ENCODE assay signal across 11 cellular contexts in the genomic region with DNA sequence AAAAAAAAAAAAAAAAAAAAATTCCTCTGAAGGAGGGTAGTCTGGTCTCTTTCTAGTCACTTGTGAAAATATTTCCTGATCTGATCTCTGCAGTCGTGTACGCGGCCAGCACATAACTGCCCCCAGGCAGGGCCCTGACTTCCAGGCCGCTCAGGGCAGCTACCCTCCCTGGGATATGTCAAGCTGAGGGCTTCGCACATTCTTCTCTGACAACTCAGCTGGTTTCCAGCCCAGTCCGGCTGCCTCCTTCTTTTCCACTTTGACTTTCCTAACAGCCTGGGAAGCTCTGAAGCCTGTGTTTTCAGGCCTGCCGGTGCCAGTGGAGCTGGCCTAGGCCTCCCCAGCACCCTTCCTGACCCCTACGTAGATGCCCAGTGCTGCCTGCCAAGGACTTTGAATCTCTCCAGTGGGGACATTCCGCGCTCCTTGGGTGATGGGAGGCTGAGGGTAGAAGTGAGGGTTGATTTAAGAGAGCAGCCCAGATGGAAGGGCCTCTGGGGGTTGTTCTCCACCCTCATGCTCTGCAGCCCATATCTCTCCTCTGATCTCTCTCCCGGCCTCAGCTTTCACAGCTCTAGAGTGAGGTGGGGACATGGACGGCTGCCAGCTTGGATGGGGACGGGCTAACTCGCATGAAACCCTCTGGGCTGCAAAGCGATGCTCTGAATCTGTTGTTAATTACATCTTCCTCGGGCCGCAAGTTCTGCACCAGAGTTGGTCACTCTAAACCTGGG. TPM values are rescaled to one million over a fixed set of nuclear protein-coding genes. Genes with fewer than 3 reads are reported as not detected.
DNase-seq lines count a peak whose midpoint lies in the region; ATAC-seq and TF ChIP-seq lines count a peak whose summit lies in the region.
"Had no signal": no experiment of that assay in that cellular context is flagged by ENCODE, and none has a peak within 500 bp of the region (broad histone marks: within the 10 kb centered on the region; RNA-seq: fewer than 3 reads in every experiment).

No MANE protein-coding gene starts in this region.

- in situ Hi-C loops in GM23248 (cut with MboI) (loop anchor here (25.0 kb wide), 1 partner anchor 200 kb away; no protein-coding TSS in a partner anchor), astrocyte of the spinal cord (cut with HindIII; ENCODE audit: low sequenced_read_pairs) (no loop called here)

- H3K27ac ChIP-seq in GM23248 (peak overlapping the region; percentile 97), hepatocyte (peak overlapping the region; percentile 90)
- H3K27ac ChIP-seq: HL-60 had no signal

- H3K36me3 ChIP-seq in GM23248 (ENCODE audit: low read depth), result 0 out of 2 replicates have a peak, but pooled peaks cover 8% of the 10 kb centered on the region
- no peaks in the 10 kb centered on the region for H3K36me3 ChIP-seq in hepatocyte (replicated peaks; ENCODE audit: insufficient read depth, low read depth)

- peak overlapping the region; percentile 83 for H3K9ac ChIP-seq in GM23248

- H3K79me2 ChIP-seq in GM23248 (ENCODE audit: insufficient read depth), result peaks cover 87% of the 10 kb centered on the region
- H3K79me2 ChIP-seq in hepatocyte, result peaks cover 76% of the 10 kb centered on the region

- H3F3A ChIP-seq in GM23248 (ENCODE audit: insufficient read depth), result peaks cover 83% of the 10 kb centered on the region

- no peak for ATAC-seq in GM18870 (IDR thresholded peaks at IDR 0.05; ENCODE audit: unreplicated experiment)
- ATAC-seq in HG03442 (IDR thresholded peaks at IDR 0.05; ENCODE audit: unreplicated experiment), result no peak
- ATAC-seq: naive thymus-derived CD4-positive, alpha-beta T cell had no signal

- no peaks in the 10 kb centered on the region for H3K9me3 ChIP-seq in GM23248 (ENCODE audit: low read depth)
- no peaks in the 10 kb centered on the region for H3K9me3 ChIP-seq in hepatocyte (ENCODE audit: low read depth)

- H4K20me1 ChIP-seq in GM23248 (ENCODE audit: insufficient read depth) (peaks cover 6% of the 10 kb centered on the region; the same call in 1 of the 2 replicates), hepatocyte (ENCODE audit: insufficient read depth, poor library complexity, severe bottlenecking) (peaks cover 86% of the 10 kb centered on the region)

- peak; percentile 97 for DNase-seq in GM23248
- DNase-seq in astrocyte of the spinal cord (ENCODE audit: low read depth, low spot score), result peak; percentile 87
- DNase-seq in hepatocyte (ENCODE audit: low spot score), result peak; percentile 80
- DNase-seq in smooth muscle cell of the brain vasculature (ENCODE audit: low read depth, low spot score), result peak; percentile 73
- no peak for DNase-seq in MV-4-11 (lab: John Stamatoyannopoulos, UW)
- DNase-seq in mesenteric fat pad (ENCODE audit: low spot score), result no peak
- DNase-seq: activated CD4-positive, alpha-beta T cell treated with anti-CD3 and anti-CD28 coated beads, Interleukin-2, amount 50 U/mL, for 1 hour; naive thymus-derived CD4-positive, alpha-beta T cell had no signal

- peak overlapping the region; percentile 70 for H3K4me2 ChIP-seq in GM23248 (ENCODE audit: unreplicated experiment)
- peak overlapping the region; percentile 67 for H3K4me2 ChIP-seq in hepatocyte

- H3K9me2 ChIP-seq in GM23248 (ENCODE audit: insufficient read depth) (no peaks in the 10 kb centered on the region), hepatocyte (replicated peaks; ENCODE audit: insufficient read depth) (no peaks in the 10 kb centered on the region)

- TF ChIP-seq CTCF in astrocyte of the spinal cord (IDR thresholded peaks at IDR 0.05; ENCODE audit: low read depth, low read length), result no peak
- TF ChIP-seq CTCF in hepatocyte (IDR thresholded peaks at IDR 0.05; ENCODE audit: poor library complexity), result no peak

- WGBS in GM23248 (ENCODE audit: low coverage in 1 of 2, low lambda C conversion rate in 2 of 2, missing lambda C conversion rate in 2 of 2), 2 experiments, result 0 to 2% methylated on average over 17 of the region's 17 CpGs
- WGBS in hepatocyte (ENCODE audit: low lambda C conversion rate, missing lambda C conversion rate), result 34% methylated on average over 17 of the region's 17 CpGs

- peaks cover 54% of the 10 kb centered on the region for H3K4me1 ChIP-seq in GM23248 (ENCODE audit: insufficient read depth)
- peaks cover 58% of the 10 kb centered on the region for H3K4me1 ChIP-seq in hepatocyte (ENCODE audit: insufficient read depth)

- H3K27me3 ChIP-seq in GM23248 (replicated peaks; ENCODE audit: insufficient read depth) (no peaks in the 10 kb centered on the region), hepatocyte (no peaks in the 10 kb centered on the region)

- H2AFZ ChIP-seq in GM23248, result no peak overlapping the region
- no peak overlapping the region for H2AFZ ChIP-seq in hepatocyte

- H3K4me3 ChIP-seq in GM23248, result peak overlapping the region; percentile 29; the same call in 1 of the 2 replicates
- H3K4me3 ChIP-seq in astrocyte of the spinal cord (ENCODE audit: low read depth, low read length), result no peak overlapping the region
- no peak overlapping the region for H3K4me3 ChIP-seq in hepatocyte

RNA-seq across cellular contexts. Expression of gene COL5A1, which starts 20.7 kb away (rescaled TPM):
- 812 and 897 TPM in 2 replicates for total RNA-seq in GM23248 (2014; rRNA removed; shearing (Covaris generic))
- 206 and 211 TPM in 2 replicates for polyA plus RNA-seq in GM23248 (2016; fragmentation: Nextera tagmentation; extraction: Ambion mirVana)
- total RNA-seq in hepatocyte, result 163 and 342 TPM in 2 replicates
- 347 and 371 TPM in 2 replicates for polyA plus RNA-seq in hepatocyte
- total RNA-seq in mesenteric fat pad, result 84.7 TPM
- polyA plus RNA-seq: naive thymus-derived CD4-positive, alpha-beta T cell had no signal

Comparison
In these comparisons a context has a peak if more than half of its experiments do, and no peak if none do; other contexts are left out.
1. DNase-seq: peak in GM23248 (single experiment), astrocyte of the spinal cord (single experiment), hepatocyte (single experiment) and smooth muscle cell of the brain vasculature (single experiment); none in MV-4-11 (single experiment) and mesenteric fat pad (single experiment).